16 cellular contexts compared by ENCODE assay signal in genomic region chr7:5479941-5480517, GRCh38. TPM values are rescaled to one million over a fixed set of nuclear protein-coding genes. Genes with fewer than 3 reads are reported as not detected.
A peak's percentile ranks its signal among the peaks of the same experiment; 100 is the strongest.
DNase-seq lines count a peak whose midpoint lies in the region; ATAC-seq and TF ChIP-seq lines count a peak whose summit lies in the region.
"Had no signal": no experiment of that assay in that cellular context is flagged by ENCODE, and none has a peak within 500 bp of the region (broad histone marks: within the 10 kb centered on the region; RNA-seq: fewer than 3 reads in every experiment).

No MANE protein-coding gene starts in this region.

- CTCF ChIA-PET in IMR-90 (lab: Yijun Ruan, JAX), result no interaction called here

- H4K5ac ChIP-seq in IMR-90 (ENCODE audit: low read depth, low read length), result no peak overlapping the region

- H3K27ac ChIP-seq in IMR-90 (ENCODE audit: insufficient read depth, low read length) (no peak overlapping the region), osteoblast (ENCODE audit: low read depth, low read length) (no peak overlapping the region), psoas muscle (no peak overlapping the region)
- H3K27ac ChIP-seq: A549 had no signal

- H3K14ac ChIP-seq in IMR-90 (replicated peaks; ENCODE audit: low read depth, low read length), result no peak overlapping the region

- H3K79me2 ChIP-seq in osteoblast (ENCODE audit: insufficient read depth, low read length), result peaks cover 10% of the 10 kb centered on the region

- BruUV-seq in IMR-90 (replicated peaks; lab: Mats Ljungman, UMichigan), result no TSS peak

- H4K20me1 ChIP-seq in IMR-90 (ENCODE audit: insufficient read depth, low read length) (peaks cover 21% of the 10 kb centered on the region), osteoblast (ENCODE audit: insufficient read depth, low read length) (peaks cover 2% of the 10 kb centered on the region)

- H3K4ac ChIP-seq in IMR-90 (ENCODE audit: low read depth, low read length), result no peak overlapping the region

- H3K4me3 Mint-ChIP-seq in brain (no peak overlapping the region), glutamatergic neuron (ENCODE audit: unreplicated experiment) (no peak overlapping the region)
- H3K4me3 Mint-ChIP-seq: CD4-positive, alpha-beta T cell had no signal

- H3K4me1 Mint-ChIP-seq in brain, result peaks cover 34% of the 10 kb centered on the region
- peaks cover 21% of the 10 kb centered on the region for H3K4me1 Mint-ChIP-seq in glutamatergic neuron (ENCODE audit: low read depth, unreplicated experiment)

- no peak overlapping the region for H2BK120ac ChIP-seq in IMR-90 (ENCODE audit: low read depth, low read length)

- H4K8ac ChIP-seq in IMR-90 (ENCODE audit: low read depth in 2 of 2, low read length in 2 of 2), result no peak overlapping the region

- H3K9ac ChIP-seq in IMR-90 (ENCODE audit: low read depth, low read length), result no peak overlapping the region

- no peak for ATAC-seq in IMR-90 (ENCODE audit: low read depth)
- no peak for ATAC-seq in psoas muscle
- ATAC-seq: A549 had no signal

- H3K4me2 ChIP-seq in IMR-90 (ENCODE audit: low read depth, low read length), result no peak overlapping the region
- H3K4me2 ChIP-seq in osteoblast (ENCODE audit: insufficient read depth, low read length), result no peak overlapping the region
- H3K4me2 ChIP-seq: A549 had no signal

- H4K91ac ChIP-seq in IMR-90 (ENCODE audit: insufficient read depth, low read depth, low read length), result no peak overlapping the region

- H3K4me1 ChIP-seq in IMR-90 (ENCODE audit: control insufficient read depth, insufficient read depth, low read length) (no peaks in the 10 kb centered on the region; the same call in 1 of the 2 replicates), osteoblast (ENCODE audit: insufficient read depth, low read length) (no peaks in the 10 kb centered on the region), psoas muscle (no peaks in the 10 kb centered on the region)
- H3K4me1 ChIP-seq: A549 had no signal

- peak overlapping the region in 3 of 5 experiments; percentile 94 to 98 (median 95) for H3K27ac Mint-ChIP-seq in brain
- peak overlapping the region; percentile 98 for H3K27ac Mint-ChIP-seq in glutamatergic neuron (ENCODE audit: unreplicated experiment)
- H3K27ac Mint-ChIP-seq: CD4-positive, alpha-beta T cell had no signal

- H2BK5ac ChIP-seq in IMR-90 (ENCODE audit: low read depth, low read length, poor library complexity, severe bottlenecking), result no peak overlapping the region

- H3K27me3 ChIP-seq in IMR-90 (ENCODE audit: control insufficient read depth, insufficient read depth, low read length) (no peaks in the 10 kb centered on the region), osteoblast (ENCODE audit: insufficient read depth, low read length) (no peaks in the 10 kb centered on the region), psoas muscle (ENCODE audit: insufficient read depth in 3 of 3, low read length in 2 of 3) (no peaks in the 10 kb centered on the region)

- H3K9me3 ChIP-seq in IMR-90 (ENCODE audit: control insufficient read depth, insufficient read depth, low read length) (no peaks in the 10 kb centered on the region), osteoblast (ENCODE audit: low read depth, low read length) (no peaks in the 10 kb centered on the region), psoas muscle (no peaks in the 10 kb centered on the region)
- H3K9me3 ChIP-seq: A549 had no signal

- no peaks in the 10 kb centered on the region for H3K27me3 Mint-ChIP-seq in brain
- H3K27me3 Mint-ChIP-seq in glutamatergic neuron (ENCODE audit: unreplicated experiment), result peaks cover 20% of the 10 kb centered on the region
- H3K27me3 Mint-ChIP-seq: CD4-positive, alpha-beta T cell had no signal

- H3K9me1 ChIP-seq in IMR-90 (ENCODE audit: insufficient read depth, low read length), result peaks cover 4% of the 10 kb centered on the region; the same call in 1 of the 2 replicates

- no peak overlapping the region for H3K56ac ChIP-seq in IMR-90 (ENCODE audit: extremely low read depth, insufficient read depth, low read length)

- WGBS in IMR-90 (ENCODE audit: extremely low coverage in 2 of 2, insufficient read length in 1 of 2), 2 experiments, result no CpG with 5 or more reads among the region's 12 CpGs
- WGBS in psoas muscle, 3 donors, result 94 to 95% (median 94%) methylated on average over 12 of the region's 12 CpGs

- peaks cover 2% of the 10 kb centered on the region for H3K36me3 Mint-ChIP-seq in brain
- no peaks in the 10 kb centered on the region for H3K36me3 Mint-ChIP-seq in glutamatergic neuron (ENCODE audit: unreplicated experiment)

- H3K23ac ChIP-seq in IMR-90 (ENCODE audit: low read depth, low read length), result no peak overlapping the region

- H3K9me3 Mint-ChIP-seq in brain, result no peaks in the 10 kb centered on the region
- peaks cover 15% of the 10 kb centered on the region for H3K9me3 Mint-ChIP-seq in glutamatergic neuron (ENCODE audit: unreplicated experiment)
- H3K9me3 Mint-ChIP-seq: CD4-positive, alpha-beta T cell; HFFc6 had no signal

- no peak overlapping the region for H2AFZ ChIP-seq in IMR-90 (replicated peaks; ENCODE audit: low read length, poor library complexity)
- H2AFZ ChIP-seq in osteoblast (ENCODE audit: low read length), result no peak overlapping the region

- peak overlapping the region; percentile 13 for H2AK9ac ChIP-seq in IMR-90 (replicated peaks; ENCODE audit: low read depth, low read length, poor library complexity)

- POLR2A ChIA-PET in IMR-90 (lab: Charles Lee; ENCODE audit: unreplicated experiment), result no interaction called here

- TF ChIP-seq CTCF in IMR-90 (conservative IDR thresholded peaks at IDR 0.05; ENCODE audit: low read depth, low read length), result no peak
- TF ChIP-seq CTCF in brain (conservative IDR thresholded peaks at IDR 0.05), result no peak
- TF ChIP-seq CTCF in glutamatergic neuron (IDR thresholded peaks at IDR 0.05; ENCODE audit: partially characterized antibody, unreplicated experiment), result no peak
- TF ChIP-seq CTCF in osteoblast (IDR thresholded peaks at IDR 0.05; ENCODE audit: extremely low read depth, low read depth, low read length), result no peak
- TF ChIP-seq CTCF in psoas muscle (IDR thresholded peaks at IDR 0.05), result no peak

- peaks cover 3% of the 10 kb centered on the region; the same call in 1 of the 2 replicates for H3K36me3 ChIP-seq in IMR-90 (ENCODE audit: control insufficient read depth, insufficient read depth, low read length)
- no peaks in the 10 kb centered on the region for H3K36me3 ChIP-seq in osteoblast (ENCODE audit: insufficient read depth, low read length)
- H3K36me3 ChIP-seq in psoas muscle (ENCODE audit: insufficient read depth in 1 of 2, low read depth in 1 of 2), result no peaks in the 10 kb centered on the region

- no peak overlapping the region for H2AK5ac ChIP-seq in IMR-90 (ENCODE audit: low read depth, low read length)

- H3K18ac ChIP-seq in IMR-90 (ENCODE audit: low read depth, low read length), result no peak overlapping the region

- H3K4me3 ChIP-seq in IMR-90 (ENCODE audit: insufficient read depth, low read depth, low read length) (no peak overlapping the region), osteoblast (ENCODE audit: insufficient read depth, low read length) (no peak overlapping the region), psoas muscle (no peak overlapping the region)
- H3K4me3 ChIP-seq: A549 had no signal

- intact Hi-C loops in IMR-90 (cut with micrococcal nuclease), result no loop called here
- intact Hi-C loops in psoas muscle (cut with DNase I), result no loop called here

- no peak overlapping the region for H2BK15ac ChIP-seq in IMR-90 (ENCODE audit: low read depth, low read length)

- TF ChIP-seq RAD21 in IMR-90 (IDR thresholded peaks at IDR 0.05; ENCODE audit: low read length), result no peak

- dilution Hi-C loops in IMR-90 (cut with HindIII; ENCODE audit: low sequenced_read_pairs, unreplicated experiment), result no loop called here

- peaks cover 2 to 21% of the 10 kb centered on the region in 2 experiments; a peak in 3 of 4 replicates for H3K79me1 ChIP-seq in IMR-90 (ENCODE audit: low read depth in 1 of 2, low read length in 2 of 2)

- DNase-seq in IMR-90 (no peak), glutamatergic neuron (no peak), osteoblast (ENCODE audit: insufficient read length, low spot score, missing footprints) (peak; percentile 77), AML-193 (lab: John Stamatoyannopoulos, UW) (no peak), activated gamma-delta T cell treated with Interleukin-2 at 50 U/mL for 16 hours (no peak), psoas muscle (no peak), NCI-H2196 (lab: John Stamatoyannopoulos, UW; ENCODE audit: unreplicated experiment) (no peak)
- DNase-seq: C1 segment of cervical spinal cord; Calu3; CD4-positive, alpha-beta T cell; DMS79; GOT3; HCEC 1CT; HFFc6 had no signal

- TF ChIP-seq POLR2A in IMR-90 (IDR thresholded peaks at IDR 0.05; ENCODE audit: low read depth, low read length), result no peak

- no peak overlapping the region for H2BK20ac ChIP-seq in IMR-90 (ENCODE audit: low read depth, low read length)

- in situ Hi-C loops in IMR-90 (cut with MboI; ENCODE audit: low sequenced_read_pairs), result no loop called here

TF ChIP-seq in IMR-90, 13 proteins besides CTCF, POLR2A, EP300 and RAD21:
- no peak for TF ChIP-seq CEBPB (IDR thresholded peaks at IDR 0.05; ENCODE audit: low read depth, low read length)

RNA-seq across cellular contexts. Expression of gene FBXL18, which starts 33.6 kb away (rescaled TPM):
- total RNA-seq in IMR-90 (2012; rRNA removed), result 2.0 and 2.2 TPM in 2 replicates
- 6.4 and 8.7 TPM in 2 replicates for polyA plus RNA-seq in IMR-90 (2012; rRNA removed)
- polyA plus RNA-seq in IMR-90 (2012; cell fraction: cytosol; rRNA removed), result 3.8 and 7.0 TPM in 2 replicates
- polyA plus RNA-seq in IMR-90 (2012; cell fraction: nucleus; rRNA removed; ENCODE audit: low replicate concordance), result 7.2 and 21.7 TPM in 2 replicates
- polyA plus RNA-seq in brain (ENCODE audit: insufficient read depth, low read depth, low replicate concordance), result 8.2 TPM
- 13.7 TPM for total RNA-seq in glutamatergic neuron (ENCODE audit: unreplicated experiment)
- total RNA-seq in osteoblast, result 8.8 and 9.4 TPM in 2 replicates
- 1 to 10 TPM; 4.0 to 9.8 (median 7.8) TPM for total RNA-seq in psoas muscle
- 10 to 100 TPM in 1 of 3 donors, 1 to 10 TPM in 2; 1.7 to 10.6 (median 2.1) TPM for polyA plus RNA-seq in psoas muscle

RNA-seq across cellular contexts. Expression of gene ACTB, which starts 50.4 kb away (rescaled TPM):
- 7,721 and 7,727 TPM in 2 replicates for total RNA-seq in IMR-90 (2012; rRNA removed)
- polyA plus RNA-seq in IMR-90 (2012; rRNA removed), result 9,060 and 9,985 TPM in 2 replicates
- 16,337 and 21,423 TPM in 2 replicates for polyA plus RNA-seq in IMR-90 (2012; cell fraction: cytosol; rRNA removed)
- 3,466 and 15,446 TPM in 2 replicates for polyA plus RNA-seq in IMR-90 (2012; cell fraction: nucleus; rRNA removed; ENCODE audit: low replicate concordance)
- polyA plus RNA-seq in brain (ENCODE audit: insufficient read depth, low read depth, low replicate concordance), result 4,273 TPM
- 6,176 TPM for total RNA-seq in glutamatergic neuron (ENCODE audit: unreplicated experiment)
- 3,672 and 4,357 TPM in 2 replicates for total RNA-seq in osteoblast
- total RNA-seq in psoas muscle, result 100 to 1,000 TPM; 351 to 761 (median 602) TPM
- 1,000 to 10,000 TPM in 1 of 3 donors, 100 to 1,000 TPM in 2; 223 to 1,482 (median 332) TPM for polyA plus RNA-seq in psoas muscle

RNA-seq across cellular contexts. Expression of gene TNRC18, which starts 56.4 kb away (rescaled TPM):
- 4.7 and 5.3 TPM in 2 replicates for total RNA-seq in IMR-90 (2012; rRNA removed)
- 29.6 and 37.9 TPM in 2 replicates for polyA plus RNA-seq in IMR-90 (2012; rRNA removed)
- 37.7 and 43.0 TPM in 2 replicates for polyA plus RNA-seq in IMR-90 (2012; cell fraction: cytosol; rRNA removed)
- 64.3 and 93.3 TPM in 2 replicates for polyA plus RNA-seq in IMR-90 (2012; cell fraction: nucleus; rRNA removed; ENCODE audit: low replicate concordance)
- 36.8 TPM for polyA plus RNA-seq in brain (ENCODE audit: insufficient read depth, low read depth, low replicate concordance)
- total RNA-seq in glutamatergic neuron (ENCODE audit: unreplicated experiment), result 54.6 TPM
- total RNA-seq in osteoblast, result 61.3 and 83.6 TPM in 2 replicates
- total RNA-seq in psoas muscle, result 10 to 100 TPM; 18.5 to 27.9 (median 23.8) TPM
- 10 to 100 TPM in 1 of 3 donors, 1 to 10 TPM in 2; 5.9 to 15.8 (median 7.3) TPM for polyA plus RNA-seq in psoas muscle
